3 cellular contexts compared by ENCODE assay signal in genomic region chr6:135142232-135142631, GRCh38. TPM values are rescaled to one million over a fixed set of nuclear protein-coding genes. Genes with fewer than 3 reads are reported as not detected.
"Had no signal": no experiment of that assay in that cellular context is flagged by ENCODE, and none has a peak within 500 bp of the region (broad histone marks: within the 10 kb centered on the region; RNA-seq: fewer than 3 reads in every experiment).

No MANE protein-coding gene starts in this region.

RNA-seq across cellular contexts. Expression of gene MYB, which starts 38.9 kb away (rescaled TPM):
- total RNA-seq: lung microvascular endothelial cell, renal cortical epithelial cell had no signal
- polyA plus RNA-seq: right cardiac atrium had no signal
